Comparison of ENCODE assay signal across 1 cellular context in genomic region chr9:129752915-129753724, GRCh38.
TF ChIP-seq lines count a peak whose summit lies in the region.

TSS of gene PTGES (minus strand) at chr9:129753042. CDS start at chr9:129753012, 30 bp downstream.

TF ChIP-seq in GM12878, 131 proteins besides CTCF, POLR2A, EP300 and RAD21 (continued from another document):
- TF ChIP-seq NKRF (conservative IDR thresholded peaks at IDR 0.05): no peak
- no peak for TF ChIP-seq MXI1 (IDR thresholded peaks at IDR 0.05; ENCODE audit: low read depth, low read length)
- TF ChIP-seq ASH2L (IDR thresholded peaks at IDR 0.05; ENCODE audit: borderline replicate concordance, low read depth): no peak
- TF ChIP-seq CHD2 (IDR thresholded peaks at IDR 0.05; ENCODE audit: borderline replicate concordance, low read depth, low read length): no peak
- no peak for TF ChIP-seq RB1 (IDR thresholded peaks at IDR 0.05; ENCODE audit: borderline replicate concordance)
- TF ChIP-seq PRDM15 (CRISPR knock-in tag; IDR thresholded peaks at IDR 0.05): no peak
- no peak for TF ChIP-seq CUX1 (IDR thresholded peaks at IDR 0.05; ENCODE audit: insufficient replicate concordance, low read depth, low read length)
- TF ChIP-seq NFYA (IDR thresholded peaks at IDR 0.05; ENCODE audit: borderline replicate concordance, low read depth, low read length): no peak
- no peak for TF ChIP-seq EED (IDR thresholded peaks at IDR 0.05; ENCODE audit: low read depth)
- no peak for TF ChIP-seq ZBTB40 (IDR thresholded peaks at IDR 0.05; ENCODE audit: borderline replicate concordance)
- TF ChIP-seq HDAC2 (IDR thresholded peaks at IDR 0.05): no peak
- TF ChIP-seq SKIL (IDR thresholded peaks at IDR 0.05; ENCODE audit: low read depth, poor library complexity, severe bottlenecking): no peak
- TF ChIP-seq E2F4 (IDR thresholded peaks at IDR 0.05; ENCODE audit: low read depth, low read length): no peak
- no peak for TF ChIP-seq ZBED1 (IDR thresholded peaks at IDR 0.05; ENCODE audit: borderline replicate concordance)
- no peak for TF ChIP-seq STAT1 (conservative IDR thresholded peaks at IDR 0.05)
- no peak for TF ChIP-seq IRF5 (IDR thresholded peaks at IDR 0.05; ENCODE audit: borderline replicate concordance)
TF ChIP-seq in GM12878: peak in this region for 0.
